Comparison of ENCODE assay signal across 3 cellular contexts in genomic region chr14:100857923-100858837, GRCh38.
A peak's percentile ranks its signal among the peaks of the same experiment; 100 is the strongest.
TF ChIP-seq lines count a peak whose summit lies in the region.

No MANE protein-coding gene starts in this region.

TF ChIP-seq in SK-N-SH, 30 proteins besides CTCF, POLR2A, EP300 and RAD21:
- TF ChIP-seq NFIC (IDR thresholded peaks at IDR 0.05; ENCODE audit: borderline replicate concordance), result no peak
- TF ChIP-seq SMC3 (IDR thresholded peaks at IDR 0.05; ENCODE audit: low read depth, low read length), result peak; percentile 11; the same call in 1 of the 2 replicates

TF ChIP-seq in SK-N-SH treated with all-trans-retinoic acid at 6 μM for 48 hours, 23 proteins besides CTCF, POLR2A, EP300 and RAD21:
- TF ChIP-seq OSR1 (CRISPR knock-in tag; IDR thresholded peaks at IDR 0.05) (no peak), TOX (CRISPR knock-in tag; IDR thresholded peaks at IDR 0.05; ENCODE audit: borderline replicate concordance) (no peak), PPARA (CRISPR knock-in tag; IDR thresholded peaks at IDR 0.05; ENCODE audit: borderline replicate concordance) (no peak), ZNF8 (CRISPR knock-in tag; IDR thresholded peaks at IDR 0.05) (no peak), ZNF70 (CRISPR knock-in tag; IDR thresholded peaks at IDR 0.05) (no peak), ISL1 (CRISPR knock-in tag; IDR thresholded peaks at IDR 0.05) (no peak), SNAI2 (CRISPR knock-in tag; IDR thresholded peaks at IDR 0.05) (no peak), CREB5 (CRISPR knock-in tag; IDR thresholded peaks at IDR 0.05; ENCODE audit: low read depth) (no peak), TCF4 (CRISPR knock-in tag; IDR thresholded peaks at IDR 0.05; ENCODE audit: borderline replicate concordance) (no peak), ZFP30 (CRISPR knock-in tag; IDR thresholded peaks at IDR 0.05) (no peak), ZNF565 (CRISPR knock-in tag; conservative IDR thresholded peaks at IDR 0.05; ENCODE audit: low read depth) (no peak), BACH2 (CRISPR knock-in tag; IDR thresholded peaks at IDR 0.05; ENCODE audit: borderline replicate concordance) (no peak), CSDC2 (CRISPR knock-in tag; IDR thresholded peaks at IDR 0.05) (no peak), ESRRG (CRISPR knock-in tag; IDR thresholded peaks at IDR 0.05) (no peak), ZC3H10 (CRISPR knock-in tag; IDR thresholded peaks at IDR 0.05) (no peak)
- TF ChIP-seq, protein P1, sequence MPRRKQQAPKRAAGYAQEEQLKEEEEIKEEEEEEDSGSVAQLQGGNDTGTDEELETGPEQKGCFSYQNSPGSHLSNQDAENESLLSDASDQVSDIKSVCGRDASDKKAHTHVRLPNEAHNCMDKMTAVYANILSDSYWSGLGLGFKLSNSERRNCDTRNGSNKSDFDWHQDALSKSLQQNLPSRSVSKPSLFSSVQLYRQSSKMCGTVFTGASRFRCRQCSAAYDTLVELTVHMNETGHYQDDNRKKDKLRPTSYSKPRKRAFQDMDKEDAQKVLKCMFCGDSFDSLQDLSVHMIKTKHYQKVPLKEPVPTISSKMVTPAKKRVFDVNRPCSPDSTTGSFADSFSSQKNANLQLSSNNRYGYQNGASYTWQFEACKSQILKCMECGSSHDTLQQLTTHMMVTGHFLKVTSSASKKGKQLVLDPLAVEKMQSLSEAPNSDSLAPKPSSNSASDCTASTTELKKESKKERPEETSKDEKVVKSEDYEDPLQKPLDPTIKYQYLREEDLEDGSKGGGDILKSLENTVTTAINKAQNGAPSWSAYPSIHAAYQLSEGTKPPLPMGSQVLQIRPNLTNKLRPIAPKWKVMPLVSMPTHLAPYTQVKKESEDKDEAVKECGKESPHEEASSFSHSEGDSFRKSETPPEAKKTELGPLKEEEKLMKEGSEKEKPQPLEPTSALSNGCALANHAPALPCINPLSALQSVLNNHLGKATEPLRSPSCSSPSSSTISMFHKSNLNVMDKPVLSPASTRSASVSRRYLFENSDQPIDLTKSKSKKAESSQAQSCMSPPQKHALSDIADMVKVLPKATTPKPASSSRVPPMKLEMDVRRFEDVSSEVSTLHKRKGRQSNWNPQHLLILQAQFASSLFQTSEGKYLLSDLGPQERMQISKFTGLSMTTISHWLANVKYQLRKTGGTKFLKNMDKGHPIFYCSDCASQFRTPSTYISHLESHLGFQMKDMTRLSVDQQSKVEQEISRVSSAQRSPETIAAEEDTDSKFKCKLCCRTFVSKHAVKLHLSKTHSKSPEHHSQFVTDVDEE (CRISPR knock-in tag; IDR thresholded peaks at IDR 0.05), result no peak
- TF ChIP-seq, protein P2, sequence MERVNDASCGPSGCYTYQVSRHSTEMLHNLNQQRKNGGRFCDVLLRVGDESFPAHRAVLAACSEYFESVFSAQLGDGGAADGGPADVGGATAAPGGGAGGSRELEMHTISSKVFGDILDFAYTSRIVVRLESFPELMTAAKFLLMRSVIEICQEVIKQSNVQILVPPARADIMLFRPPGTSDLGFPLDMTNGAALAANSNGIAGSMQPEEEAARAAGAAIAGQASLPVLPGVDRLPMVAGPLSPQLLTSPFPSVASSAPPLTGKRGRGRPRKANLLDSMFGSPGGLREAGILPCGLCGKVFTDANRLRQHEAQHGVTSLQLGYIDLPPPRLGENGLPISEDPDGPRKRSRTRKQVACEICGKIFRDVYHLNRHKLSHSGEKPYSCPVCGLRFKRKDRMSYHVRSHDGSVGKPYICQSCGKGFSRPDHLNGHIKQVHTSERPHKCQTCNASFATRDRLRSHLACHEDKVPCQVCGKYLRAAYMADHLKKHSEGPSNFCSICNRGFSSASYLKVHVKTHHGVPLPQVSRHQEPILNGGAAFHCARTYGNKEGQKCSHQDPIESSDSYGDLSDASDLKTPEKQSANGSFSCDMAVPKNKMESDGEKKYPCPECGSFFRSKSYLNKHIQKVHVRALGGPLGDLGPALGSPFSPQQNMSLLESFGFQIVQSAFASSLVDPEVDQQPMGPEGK (CRISPR knock-in tag; IDR thresholded peaks at IDR 0.05; ENCODE audit: borderline replicate concordance), result no peak

TF ChIP-seq in H1, 55 proteins besides CTCF, POLR2A, EP300 and RAD21:
- TF ChIP-seq, protein P3, sequence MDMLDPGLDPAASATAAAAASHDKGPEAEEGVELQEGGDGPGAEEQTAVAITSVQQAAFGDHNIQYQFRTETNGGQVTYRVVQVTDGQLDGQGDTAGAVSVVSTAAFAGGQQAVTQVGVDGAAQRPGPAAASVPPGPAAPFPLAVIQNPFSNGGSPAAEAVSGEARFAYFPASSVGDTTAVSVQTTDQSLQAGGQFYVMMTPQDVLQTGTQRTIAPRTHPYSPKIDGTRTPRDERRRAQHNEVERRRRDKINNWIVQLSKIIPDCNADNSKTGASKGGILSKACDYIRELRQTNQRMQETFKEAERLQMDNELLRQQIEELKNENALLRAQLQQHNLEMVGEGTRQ (IDR thresholded peaks at IDR 0.05; ENCODE audit: low read length), result no peak
- TF ChIP-seq SUZ12 (IDR thresholded peaks at IDR 0.05; ENCODE audit: low read length) (no peak), GTF2F1 (IDR thresholded peaks at IDR 0.05; ENCODE audit: borderline replicate concordance, low read depth, low read length) (no peak), SIN3A (conservative IDR thresholded peaks at IDR 0.05 in 1 of 2, IDR thresholded peaks at IDR 0.05 in 1 of 2; ENCODE audit: low read depth in 1 of 2, low read length in 2 of 2) (no peak), SIX5 (IDR thresholded peaks at IDR 0.05; ENCODE audit: low read depth, low read length) (no peak), PHF8 (conservative IDR thresholded peaks at IDR 0.05; ENCODE audit: low read depth, low read length) (no peak), HDAC2 (IDR thresholded peaks at IDR 0.05; ENCODE audit: borderline replicate concordance in 1 of 2, low read depth in 2 of 2, low read length in 2 of 2) (no peak), RFX5 (IDR thresholded peaks at IDR 0.05; ENCODE audit: borderline replicate concordance, low read depth, low read length) (no peak), POU5F1 (IDR thresholded peaks at IDR 0.05; ENCODE audit: low read depth, low read length) (no peak), TEAD4 (IDR thresholded peaks at IDR 0.05; ENCODE audit: low read depth, low read length) (no peak), SP2 (IDR thresholded peaks at IDR 0.05; ENCODE audit: low read length) (no peak), JUND (IDR thresholded peaks at IDR 0.05; ENCODE audit: low read length) (no peak), BACH1 (IDR thresholded peaks at IDR 0.05; ENCODE audit: low read length) (no peak), CHD2 (IDR thresholded peaks at IDR 0.05; ENCODE audit: low read length) (no peak)
